In the genomic region with DNA sequence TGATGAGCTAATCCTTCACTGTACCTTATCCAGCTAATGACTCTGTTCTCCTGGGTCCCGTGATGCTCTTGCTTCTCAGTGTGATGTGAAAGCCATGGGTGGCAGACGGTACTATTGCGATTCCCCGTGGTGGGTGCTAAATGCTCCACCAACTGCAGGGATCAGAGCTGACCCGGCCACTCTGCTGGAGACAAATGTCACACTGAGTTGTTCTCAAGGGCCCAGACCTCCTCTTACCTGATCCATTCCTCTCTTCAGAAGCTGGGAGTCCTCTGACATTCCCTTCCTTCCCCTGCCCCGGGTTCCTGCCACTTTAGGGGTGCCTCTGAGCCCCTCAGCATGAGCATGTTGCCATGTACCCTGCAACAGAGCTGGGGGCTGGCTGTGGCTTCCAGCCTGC, we compare ENCODE assay signal across 14 cellular contexts.
DNase-seq lines count a peak whose midpoint lies in the region; ATAC-seq and TF ChIP-seq lines count a peak whose summit lies in the region.
"Had no signal": no experiment of that assay in that cellular context is flagged by ENCODE, and none has a peak within 500 bp of the region (broad histone marks: within the 10 kb centered on the region; RNA-seq: fewer than 3 reads in every experiment).

No MANE protein-coding gene starts in this region.

- peak overlapping the region; percentile 69 for H3K4me2 ChIP-seq in parathyroid adenoma (ENCODE audit: low read length)

- DNase-seq in Right ventricle myocardium superior = no peak
- no peak for DNase-seq in left cardiac atrium
- DNase-seq in dorsolateral prefrontal cortex = no peak
- DNase-seq in left ventricle myocardium superior = no peak
- DNase-seq in GM19240 (ENCODE audit: insufficient read length, low spot score) = no peak
- DNase-seq: Calu3; CD4-positive, alpha-beta T cell; DMS79; GOT3; H9 had no signal

- peaks cover 72% of the 10 kb centered on the region for H3K4me1 ChIP-seq in parathyroid adenoma

- ATAC-seq in Right ventricle myocardium superior (ENCODE audit: poor library complexity) (peak; percentile 3), left cardiac atrium (no peak), left ventricle myocardium superior (peak; percentile 3), HG03442 (IDR thresholded peaks at IDR 0.05; ENCODE audit: unreplicated experiment) (no peak), GM18868 (IDR thresholded peaks at IDR 0.05; ENCODE audit: unreplicated experiment) (no peak)
- ATAC-seq: GM12878 had no signal

- no peaks in the 10 kb centered on the region for H3K9me3 ChIP-seq in parathyroid adenoma (ENCODE audit: control insufficient read depth, low read length)

- peaks cover 48% of the 10 kb centered on the region for H3K79me2 ChIP-seq in parathyroid adenoma

- H3K9ac ChIP-seq in parathyroid adenoma = peak overlapping the region; percentile 21

- H3K27me3 ChIP-seq in dorsolateral prefrontal cortex (no peaks in the 10 kb centered on the region), parathyroid adenoma (ENCODE audit: control insufficient read depth, insufficient read depth, low read length) (no peaks in the 10 kb centered on the region)

- no peak for TF ChIP-seq CTCF in dorsolateral prefrontal cortex (IDR thresholded peaks at IDR 0.05 in 54 of 56, conservative IDR thresholded peaks at IDR 0.05 in 2 of 56; ENCODE audit: low read depth in 1 of 56, partially characterized antibody in 56 of 56)
- no peak for TF ChIP-seq CTCF in parathyroid adenoma (IDR thresholded peaks at IDR 0.05)

- intact Hi-C loops in Right ventricle myocardium superior (cut with DNase I) (no loop called here), left cardiac atrium (cut with DNase I) (no loop called here), dorsolateral prefrontal cortex (cut with DNase I) (no loop called here), left ventricle myocardium superior (cut with micrococcal nuclease) (no loop called here)

- no peak overlapping the region for H2AFZ ChIP-seq in parathyroid adenoma

- H3K4me3 ChIP-seq in dorsolateral prefrontal cortex (peak overlapping the region in 1 of 59 donors; percentile 19), parathyroid adenoma (ENCODE audit: low read depth, low read length) (peak overlapping the region; percentile 59)
- H3K4me3 ChIP-seq: GM12878 had no signal

- no peaks in the 10 kb centered on the region for H3K36me3 ChIP-seq in parathyroid adenoma (ENCODE audit: control insufficient read depth, insufficient read depth, low read length)

- H3K27ac ChIP-seq in dorsolateral prefrontal cortex = peak overlapping the region in 41 of 59 donors; percentile 12 to 80 (median 56)
- peak overlapping the region; percentile 84 for H3K27ac ChIP-seq in parathyroid adenoma

Comparison
In these comparisons a context has a peak if more than half of its experiments do, and no peak if none do; other contexts are left out.
1. ATAC-seq: peak in Right ventricle myocardium superior (single experiment) and left ventricle myocardium superior (single experiment); none in left cardiac atrium (0 of 2), HG03442 (single experiment) and GM18868 (single experiment).